In the genomic region with DNA sequence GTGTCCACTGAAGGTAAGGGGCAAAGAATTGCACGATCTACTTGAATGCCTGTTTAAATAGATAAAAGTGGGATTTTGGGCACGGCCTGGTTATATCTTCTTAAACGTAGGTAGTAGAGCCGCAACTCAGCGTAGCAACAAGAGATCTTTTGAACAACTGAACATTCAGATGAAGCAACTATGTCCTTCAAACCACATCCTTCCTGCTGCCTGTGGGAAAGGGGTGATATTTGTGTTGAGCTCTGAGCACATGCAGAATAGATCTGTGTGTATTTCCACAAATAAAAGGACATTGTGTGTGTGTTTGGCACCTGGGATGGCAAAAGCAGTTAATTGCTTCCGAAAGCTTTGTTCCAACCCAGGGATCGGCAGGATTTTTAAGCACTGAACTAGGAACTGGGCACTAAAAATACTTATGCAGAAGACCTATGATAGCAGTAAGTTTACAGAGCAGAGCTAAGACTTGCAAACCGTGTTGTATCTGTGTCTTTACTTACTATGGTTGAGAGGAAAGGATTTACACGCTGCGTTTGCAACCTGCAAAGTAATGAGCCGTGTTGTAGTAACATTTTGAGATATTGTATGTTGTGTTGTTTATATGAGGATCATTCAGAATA, we compare ENCODE assay signal across 10 cellular contexts.
A peak's percentile ranks its signal among the peaks of the same experiment; 100 is the strongest.
DNase-seq lines count a peak whose midpoint lies in the region; ATAC-seq and TF ChIP-seq lines count a peak whose summit lies in the region.
"Had no signal": no experiment of that assay in that cellular context is flagged by ENCODE, and none has a peak within 500 bp of the region (broad histone marks: within the 10 kb centered on the region; RNA-seq: fewer than 3 reads in every experiment).

No MANE protein-coding gene starts in this region.

- peak overlapping the region in 1 of 2 donors; percentile 99 for H3K27ac Mint-ChIP-seq in activated naive CD4-positive, alpha-beta T cell treated with anti-CD3 and anti-CD28 coated beads, Interleukin-2, amount 50 U/mL, for 72 hours

- intact Hi-C loops in lower leg skin (cut with DNase I; ENCODE audit: low total_unique reads): no loop called here
- intact Hi-C loops in head of caudate nucleus (cut with DNase I): no loop called here

- DNase-seq in H4 (ENCODE audit: low spot score): peak; percentile 13
- peak; percentile 29 for DNase-seq in T-helper 22 cell (ENCODE audit: low read depth)
- DNase-seq in activated naive CD4-positive, alpha-beta T cell treated with anti-CD3 and anti-CD28 coated beads, Interleukin-2, amount 50 U/mL, for 72 hours (ENCODE audit: low spot score in 2 of 2): peak in 1 of 2 donors; percentile 41
- peak; percentile 50 for DNase-seq in stimulated activated CD4-positive, alpha-beta T cell treated with anti-CD3 and anti-CD28 coated beads, Interleukin-1b, Interleukin-23, amount 100 ng/mL, for 48 hours
- DNase-seq in lower leg skin (ENCODE audit: low spot score in 2 of 2): no peak
- no peak for DNase-seq in MG63
- no peak for DNase-seq in head of caudate nucleus
- DNase-seq: cortex of kidney, midbrain had no signal

- H3K36me3 ChIP-seq in MG63: no peaks in the 10 kb centered on the region

- no peak for TF ChIP-seq CTCF in lower leg skin (IDR thresholded peaks at IDR 0.05)

- TF ChIP-seq POLR2A in lower leg skin (IDR thresholded peaks at IDR 0.05): no peak

- no peaks in the 10 kb centered on the region for H3K9me3 ChIP-seq in MG63

- peak; percentile 55 to 58 for ATAC-seq in activated naive CD4-positive, alpha-beta T cell treated with anti-CD3 and anti-CD28 coated beads, Interleukin-2, amount 50 U/mL, for 72 hours
- ATAC-seq in GM21515 (IDR thresholded peaks at IDR 0.05; ENCODE audit: unreplicated experiment): no peak

- 63 to 64% methylated on average over 11 of the region's 11 CpGs for WGBS in lower leg skin, 2 donors

- no peaks in the 10 kb centered on the region; the same call in 1 of the 2 replicates for H3K27me3 ChIP-seq in MG63

- H3K4me3 ChIP-seq in lower leg skin (ENCODE audit: low read depth, poor library complexity, severe bottlenecking): no peak overlapping the region
- H3K4me3 ChIP-seq in MG63: no peak overlapping the region

- H3K9me3 Mint-ChIP-seq in activated naive CD4-positive, alpha-beta T cell treated with anti-CD3 and anti-CD28 coated beads, Interleukin-2, amount 50 U/mL, for 72 hours: no peaks in the 10 kb centered on the region

- H3K36me3 Mint-ChIP-seq in activated naive CD4-positive, alpha-beta T cell treated with anti-CD3 and anti-CD28 coated beads, Interleukin-2, amount 50 U/mL, for 72 hours: peaks cover 0 to 16% of the 10 kb centered on the region in 2 donors

Comparison
In these comparisons a context has a peak if more than half of its experiments do, and no peak if none do; other contexts are left out.
1. DNase-seq: peak in H4 (single experiment), T-helper 22 cell (single experiment) and stimulated activated CD4-positive, alpha-beta T cell treated with anti-CD3 and anti-CD28 coated beads, Interleukin-1b, Interleukin-23, amount 100 ng/mL, for 48 hours (single experiment); none in lower leg skin (0 of 2), MG63 (single experiment) and head of caudate nucleus (0 of 42).